32 cellular contexts compared by ENCODE assay signal in the genomic region with DNA sequence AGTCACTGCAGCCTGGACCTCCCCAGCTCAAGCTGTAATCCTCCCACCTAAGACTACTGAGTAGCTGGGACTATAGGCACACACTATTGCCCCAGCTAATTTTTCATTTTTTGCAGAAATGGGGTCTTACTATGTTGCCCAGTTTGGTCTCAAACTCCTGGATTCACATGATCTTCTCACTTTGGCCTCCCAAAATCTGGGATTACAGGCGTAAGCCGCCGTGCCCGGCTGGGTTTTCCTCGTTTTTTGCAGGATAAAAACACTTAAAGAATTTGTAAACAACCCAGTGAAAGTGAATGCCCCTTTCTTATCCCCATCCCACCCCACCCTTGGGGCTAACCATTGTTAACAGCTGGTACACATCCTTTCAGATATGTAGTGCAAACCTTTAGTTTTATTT.
"Had no signal": no experiment of that assay in that cellular context is flagged by ENCODE, and none has a peak within 500 bp of the region (broad histone marks: within the 10 kb centered on the region; RNA-seq: fewer than 3 reads in every experiment).

No MANE protein-coding gene starts in this region.

- DNase-seq: activated CD4-positive, alpha-beta memory T cell treated with anti-CD3 and anti-CD28 coated beads, Interleukin-2, amount 10 ng/mL, durations not matched to agents 7 days and 5 days; activated CD4-positive, alpha-beta T cell treated with anti-CD3 and anti-CD28 coated beads for 1 hour; activated CD4-positive, alpha-beta T cell treated with anti-CD3 and anti-CD28 coated beads for 48 hours; activated CD4-positive, CD25-positive, alpha-beta regulatory T cell; activated CD8-positive, alpha-beta memory T cell treated with anti-CD3 and anti-CD28 coated beads for 24 hours; activated CD8-positive, alpha-beta memory T cell treated with anti-CD3 and anti-CD28 coated beads, Interleukin-2, amount 10 ng/mL, durations not matched to agents 7 days and 5 days; activated CD8-positive, alpha-beta memory T cell treated with anti-CD3 and anti-CD28 coated beads, Interleukin-2, amount 50 U/mL, for 48 hours; activated gamma-delta T cell treated with Interleukin-2 at 50 U/mL for 16 hours; activated naive CD4-positive, alpha-beta T cell treated with anti-CD3 and anti-CD28 coated beads for 36 hours; activated T-cell treated with anti-CD3 and anti-CD28 coated beads, Interleukin-2, amount 50 U/mL, for 72 hours; body of pancreas; NCI-H1092 treated with DMSO at 0.1 percent for 48 hours; NCI-H1417; NCI-H146; NCI-H187; NCI-H2029 treated with DMSO at 0.1 percent for 48 hours; NCI-H2107; NCI-H2171; NCI-H510A; NCI-H526; NCI-H748 treated with DMSO at 0.1 percent for 48 hours; NK-92 treated with Interleukin-12 subunit alpha and Interleukin-12 subunit beta, amount 100 ng/mL, for 24 hours; PC-3; RPMI8226; SHP77; SJCRH30; T1000; WERI-Rb-1 had no signal

- H3K4me1 ChIP-seq: breast epithelium, SJCRH30 had no signal

- H3K27me3 ChIP-seq: adrenal gland, body of pancreas, breast epithelium, Peyer's patch, SJCRH30 had no signal

- H3K4me3 ChIP-seq: adrenal gland, body of pancreas, breast epithelium, Peyer's patch, SJCRH30, SK-N-MC had no signal

- H3K9me3 ChIP-seq: adrenal gland, body of pancreas, breast epithelium, Peyer's patch, SJCRH30 had no signal

- H3K27ac ChIP-seq: body of pancreas, breast epithelium, Peyer's patch, SJCRH30, SK-N-MC, WERI-Rb-1 had no signal

- H3K36me3 ChIP-seq: breast epithelium, SJCRH30 had no signal
